Comparison of ENCODE assay signal across 1 cellular context in genomic region chr7:28685660-28686417, GRCh38.
TF ChIP-seq lines count a peak whose summit lies in the region.

No MANE protein-coding gene starts in this region.

TF ChIP-seq in GM12878, 131 proteins besides CTCF, POLR2A, EP300 and RAD21 (continued from another document):
- TF ChIP-seq BMI1 (IDR thresholded peaks at IDR 0.05; ENCODE audit: borderline replicate concordance) (no peak), DPF2 (IDR thresholded peaks at IDR 0.05) (peak; percentile 19; the same call in 1 of the 2 replicates), PAX8 (IDR thresholded peaks at IDR 0.05) (no peak), ZZZ3 (IDR thresholded peaks at IDR 0.05; ENCODE audit: control insufficient read depth, insufficient read length, low read depth) (no peak), TARDBP (IDR thresholded peaks at IDR 0.05; ENCODE audit: borderline replicate concordance) (no peak), ZBED1 (IDR thresholded peaks at IDR 0.05; ENCODE audit: borderline replicate concordance) (no peak; the same call in 1 of the 2 replicates), NRF1 (conservative IDR thresholded peaks at IDR 0.05; ENCODE audit: low read depth, low read length) (no peak), FOXK2 (IDR thresholded peaks at IDR 0.05) (no peak), RAD51 (IDR thresholded peaks at IDR 0.05) (no peak)
